ENCODE assay signal across 9 cellular contexts in the genomic region with DNA sequence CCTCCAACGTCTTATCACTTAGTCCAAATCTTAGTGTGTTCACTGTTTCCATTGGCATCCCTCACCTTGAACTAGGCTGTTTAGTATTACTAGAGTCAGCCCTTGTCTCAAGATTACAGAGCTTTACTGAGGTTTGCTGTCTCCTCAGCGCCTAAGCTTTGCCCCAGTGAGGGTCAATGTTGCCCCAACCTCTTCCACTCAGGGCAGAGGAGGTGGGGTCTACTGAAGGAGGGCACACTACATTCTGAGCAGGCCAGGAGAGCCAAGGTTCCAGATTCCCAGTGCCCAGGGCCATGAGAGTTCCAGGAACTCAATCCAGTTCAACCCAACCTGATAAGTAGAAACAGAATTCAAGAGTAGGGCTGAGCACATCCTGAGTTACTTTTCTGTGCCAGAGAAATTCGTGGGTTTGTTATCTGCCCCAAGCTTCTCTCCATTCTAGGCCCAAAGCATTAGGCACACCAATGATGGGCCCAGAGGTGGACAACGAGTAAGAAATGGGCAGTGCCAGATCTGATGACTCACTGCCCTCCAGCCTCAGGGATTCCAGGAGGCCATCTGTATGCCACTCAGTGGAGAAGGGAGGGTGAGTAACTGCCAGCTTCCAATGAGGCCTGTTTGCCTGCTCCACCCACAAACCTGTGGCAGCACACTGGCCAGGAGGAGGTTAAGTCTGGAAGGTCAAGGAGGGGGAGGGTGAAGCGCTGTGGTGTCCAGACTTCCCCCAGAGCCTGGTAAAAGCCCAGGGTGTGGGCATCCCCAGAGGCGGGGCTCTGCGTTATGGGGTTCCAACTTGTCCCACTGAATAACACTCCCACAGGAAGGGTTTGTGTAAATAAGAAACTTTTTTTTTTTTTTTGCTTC. TPM values are rescaled to one million over a fixed set of nuclear protein-coding genes. Genes with fewer than 3 reads are reported as not detected.
A peak's percentile ranks its signal among the peaks of the same experiment; 100 is the strongest.
DNase-seq lines count a peak whose midpoint lies in the region; ATAC-seq, FAIRE-seq and TF ChIP-seq lines count a peak whose summit lies in the region.
"Had no signal": no experiment of that assay in that cellular context is flagged by ENCODE, and none has a peak within 500 bp of the region (broad histone marks: within the 10 kb centered on the region; RNA-seq: fewer than 3 reads in every experiment).

No MANE protein-coding gene starts in this region.

- TF ChIP-seq RAD21 in GM12878 (IDR thresholded peaks at IDR 0.05; ENCODE audit: insufficient read depth, low read depth, low read length), result no peak

- intact Hi-C loops in GM12878 (cut with micrococcal nuclease; ENCODE audit: unreplicated experiment) (no loop called here), testis (cut with DNase I; ENCODE audit: low total_unique reads) (no loop called here)
- intact Hi-C loops in activated T-helper 1 cell treated with anti-CD3 and anti-CD28 coated beads, Interleukin-12 subunit alpha, Interleukin-12 subunit beta, Interleukin-2, Interleukin-4 antibody, amounts not matched to agents 30 ng/mL and 10 ng/mL and 1 ng/mL, durations not matched to agents 14 hours and 24 hours and 36 hours (cut with micrococcal nuclease), result no loop called here

- FAIRE-seq in GM12878 (lab: Jason Lieb, UNC) (no peak), keratinocyte (lab: Jason Lieb, UNC) (peak; percentile 94)
- FAIRE-seq: colon had no signal

- RAD21 ChIA-PET in GM12878 (lab: Charles Lee; ENCODE audit: unreplicated experiment), result interaction anchor here (1.0 kb wide), 1 partner anchor 87 kb away, joined by 3 read pairs; no protein-coding TSS in a partner anchor

- no peaks in the 10 kb centered on the region for H3K9me3 Mint-ChIP-seq in activated T-helper 1 cell treated with anti-CD3 and anti-CD28 coated beads, Interleukin-12 subunit alpha, Interleukin-12 subunit beta, Interleukin-2, Interleukin-4 antibody, amounts not matched to agents 30 ng/mL and 10 ng/mL and 1 ng/mL, durations not matched to agents 14 hours and 24 hours and 36 hours

- H3K27me3 ChIP-seq in GM12878 (replicated peaks in 1 of 2; ENCODE audit: control insufficient read depth in 2 of 2, insufficient read depth in 2 of 2, low read length in 1 of 2) (no peaks in the 10 kb centered on the region), keratinocyte (ENCODE audit: control insufficient read depth, extremely low read depth, insufficient read depth, low read length) (no peaks in the 10 kb centered on the region), testis (no peaks in the 10 kb centered on the region)

- no peaks in the 10 kb centered on the region for H4K20me1 ChIP-seq in GM12878 (ENCODE audit: control insufficient read depth, insufficient read depth)
- peaks cover 2% of the 10 kb centered on the region for H4K20me1 ChIP-seq in keratinocyte (ENCODE audit: control insufficient read depth, extremely low read depth, insufficient read depth, low read length)

- H3K4me2 ChIP-seq in GM12878 (ENCODE audit: control insufficient read depth, insufficient read depth), result no peak overlapping the region
- peak overlapping the region; percentile 62 for H3K4me2 ChIP-seq in keratinocyte (ENCODE audit: control insufficient read depth, extremely low read depth, insufficient read depth, low read depth, low read length)

- no peak for TF ChIP-seq EP300 in GM12878 (IDR thresholded peaks at IDR 0.05; ENCODE audit: borderline replicate concordance in 1 of 2, control insufficient read depth in 1 of 2, low read depth in 2 of 2, low read length in 2 of 2)

- H3K36me3 ChIP-seq in GM12878 (ENCODE audit: control insufficient read depth in 2 of 2, insufficient read depth in 2 of 2, low read length in 1 of 2) (peaks cover 22 to 25% of the 10 kb centered on the region in 2 experiments; a peak in 3 of 4 replicates), keratinocyte (ENCODE audit: control insufficient read depth in 2 of 2, extremely low read depth in 1 of 2, insufficient read depth in 2 of 2, low read length in 2 of 2) (peaks cover 25 to 35% of the 10 kb centered on the region in 2 experiments), testis (ENCODE audit: low read depth, missing control alignments) (no peaks in the 10 kb centered on the region)

- dilution Hi-C loops in keratinocyte (cut with MboI; ENCODE audit: extremely low pct_ligation_motif_present, low sequenced_read_pairs), result loop anchor here (10.0 kb wide), 1 partner anchor 63 kb away; a partner anchor contains a TSS

- ATAC-seq in GM12878 (no peak), HG03108 (IDR thresholded peaks at IDR 0.05; ENCODE audit: unreplicated experiment) (no peak)

- TF ChIP-seq POLR2A in GM12878 (IDR thresholded peaks at IDR 0.05; ENCODE audit: low read depth, low read length) (peak; percentile 13; the same call in 1 of the 2 replicates), testis (IDR thresholded peaks at IDR 0.05) (no peak)

- H3K9me1 ChIP-seq in keratinocyte (ENCODE audit: control insufficient read depth, extremely low read depth, insufficient read depth, low read length), result peaks cover 4% of the 10 kb centered on the region

- no peak overlapping the region for H3K27ac Mint-ChIP-seq in activated T-helper 1 cell treated with anti-CD3 and anti-CD28 coated beads, Interleukin-12 subunit alpha, Interleukin-12 subunit beta, Interleukin-2, Interleukin-4 antibody, amounts not matched to agents 30 ng/mL and 10 ng/mL and 1 ng/mL, durations not matched to agents 14 hours and 24 hours and 36 hours

- no peak overlapping the region for H3K4me3 Mint-ChIP-seq in activated T-helper 1 cell treated with anti-CD3 and anti-CD28 coated beads, Interleukin-12 subunit alpha, Interleukin-12 subunit beta, Interleukin-2, Interleukin-4 antibody, amounts not matched to agents 30 ng/mL and 10 ng/mL and 1 ng/mL, durations not matched to agents 14 hours and 24 hours and 36 hours

- POLR2A ChIA-PET in GM12878 (lab: Charles Lee), result interaction anchor here (0.5 to 1.2 kb wide), 5 partner anchors 8 to 173 kb away, joined by 3 to 7 read pairs (median 3); a partner anchor contains a TSS

- H3K4me3 ChIP-seq in GM12878 (no peak overlapping the region), keratinocyte (ENCODE audit: control insufficient read depth in 2 of 3, extremely low read depth in 1 of 3, insufficient read depth in 2 of 3, low read depth in 1 of 3, low read length in 3 of 3) (no peak overlapping the region), testis (no peak overlapping the region)

- in situ Hi-C loops in GM12878 (cut with MboI), result no loop called here

- peaks cover 30% of the 10 kb centered on the region for H3K27me3 Mint-ChIP-seq in activated T-helper 1 cell treated with anti-CD3 and anti-CD28 coated beads, Interleukin-12 subunit alpha, Interleukin-12 subunit beta, Interleukin-2, Interleukin-4 antibody, amounts not matched to agents 30 ng/mL and 10 ng/mL and 1 ng/mL, durations not matched to agents 14 hours and 24 hours and 36 hours (ENCODE audit: insufficient read depth)

- TF ChIP-seq CTCF in GM12878 (IDR thresholded peaks at IDR 0.05 in 2 of 3, conservative IDR thresholded peaks at IDR 0.05 in 1 of 3; ENCODE audit: control insufficient read depth in 2 of 3, extremely low read depth in 1 of 3, insufficient read depth in 1 of 3, low read depth in 3 of 3, low read length in 3 of 3), result no peak
- TF ChIP-seq CTCF in keratinocyte (optimal IDR thresholded peaks at IDR 0.05 in 1 of 3, IDR thresholded peaks at IDR 0.05 in 1 of 3, conservative IDR thresholded peaks at IDR 0.05 in 1 of 3; ENCODE audit: extremely low read depth in 1 of 3, insufficient read depth in 2 of 3, low read length in 3 of 3), result no peak
- no peak for TF ChIP-seq CTCF in testis (IDR thresholded peaks at IDR 0.05)
- no peak for TF ChIP-seq CTCF in GM10266 (IDR thresholded peaks at IDR 0.05; ENCODE audit: control insufficient read depth, insufficient read depth, low read depth, missing control alignments)

- peaks cover 8% of the 10 kb centered on the region for H3K36me3 Mint-ChIP-seq in activated T-helper 1 cell treated with anti-CD3 and anti-CD28 coated beads, Interleukin-12 subunit alpha, Interleukin-12 subunit beta, Interleukin-2, Interleukin-4 antibody, amounts not matched to agents 30 ng/mL and 10 ng/mL and 1 ng/mL, durations not matched to agents 14 hours and 24 hours and 36 hours (ENCODE audit: low read depth)

- no TSS peak for BruUV-seq in GM12878 (replicated peaks; lab: Mats Ljungman, UMichigan)

- H3K9ac ChIP-seq in GM12878 (ENCODE audit: control insufficient read depth, insufficient read depth, low read length) (no peak overlapping the region), keratinocyte (ENCODE audit: control insufficient read depth, extremely low read depth, insufficient read depth, low read length) (no peak overlapping the region)

- H3K27ac ChIP-seq in GM12878 (ENCODE audit: control insufficient read depth, insufficient read depth) (no peak overlapping the region; the same call in 1 of the 2 replicates), keratinocyte (ENCODE audit: control insufficient read depth, insufficient read depth, low read length) (peak overlapping the region; percentile 3), testis (peak overlapping the region; percentile 47 to 74)

- H3K4me1 ChIP-seq in GM12878 (ENCODE audit: control insufficient read depth, insufficient read depth, low read length), result peaks cover 3% of the 10 kb centered on the region; the same call in 1 of the 2 replicates
- H3K4me1 ChIP-seq in keratinocyte (ENCODE audit: control insufficient read depth, extremely low read depth, insufficient read depth, low read length), result peaks cover 29% of the 10 kb centered on the region
- peaks cover 51% of the 10 kb centered on the region for H3K4me1 ChIP-seq in testis

- SMC1A ChIA-PET in GM12878 (lab: Charles Lee; ENCODE audit: uncharacterized antibody, unreplicated experiment), result interaction anchor here (1.3 kb wide), 1 partner anchor 81 kb away, joined by 3 read pairs; no protein-coding TSS in a partner anchor

- DNase-seq in HPDE6-E6E7 (ENCODE audit: extremely low spot score), result peak; percentile 98
- DNase-seq in GM12878 (ENCODE audit: low read depth, low spot score), result no peak
- no peak for DNase-seq in keratinocyte (ENCODE audit: low read depth, low spot score)
- no peak for DNase-seq in testis
- DNase-seq in activated T-helper 1 cell treated with anti-CD3 and anti-CD28 coated beads, Interleukin-12 subunit alpha, Interleukin-12 subunit beta, Interleukin-2, Interleukin-4 antibody, amounts not matched to agents 30 ng/mL and 10 ng/mL and 1 ng/mL, durations not matched to agents 14 hours and 24 hours and 36 hours (ENCODE audit: low spot score), result no peak
- no peak for DNase-seq in GM10266 (ENCODE audit: extremely low spot score)
- DNase-seq in retina, result no peak

- 66% methylated on average over 7 of the region's 7 CpGs for WGBS in GM12878 (ENCODE audit: insufficient coverage, insufficient replicate concordance, low lambda C conversion rate, missing lambda C conversion rate)
- WGBS in testis, 2 donors, result 34 to 39% methylated on average over 7 of the region's 7 CpGs

- H3K9me3 ChIP-seq in GM12878 (replicated peaks; ENCODE audit: control insufficient read depth, insufficient read depth, low read length) (no peaks in the 10 kb centered on the region), keratinocyte (ENCODE audit: control insufficient read depth, low read depth, low read length) (no peaks in the 10 kb centered on the region), testis (no peaks in the 10 kb centered on the region)

- H2AFZ ChIP-seq in GM12878 (ENCODE audit: control insufficient read depth, low read depth, low read length) (no peak overlapping the region), keratinocyte (ENCODE audit: control insufficient read depth, low read length) (no peak overlapping the region)

- no peaks in the 10 kb centered on the region for H3K79me2 ChIP-seq in GM12878 (ENCODE audit: control insufficient read depth, insufficient read depth, low read length)
- no peaks in the 10 kb centered on the region for H3K79me2 ChIP-seq in keratinocyte (ENCODE audit: control insufficient read depth, insufficient read depth, low read length)

- peaks cover 16% of the 10 kb centered on the region for H3K4me1 Mint-ChIP-seq in activated T-helper 1 cell treated with anti-CD3 and anti-CD28 coated beads, Interleukin-12 subunit alpha, Interleukin-12 subunit beta, Interleukin-2, Interleukin-4 antibody, amounts not matched to agents 30 ng/mL and 10 ng/mL and 1 ng/mL, durations not matched to agents 14 hours and 24 hours and 36 hours (ENCODE audit: low read depth)

- CTCF ChIA-PET in GM12878 (lab: Yijun Ruan, JAX), result interaction anchor here (0.7 kb wide), 1 partner anchor 10 kb away, joined by 3 read pairs; a partner anchor contains a TSS

RNA-seq across cellular contexts. Expression of a gene that starts 8.2 kb away (rescaled TPM):
- 44.1 and 46.6 TPM in 2 replicates for total RNA-seq in GM12878 (2013; cell fraction: nucleolus; rRNA removed)
- total RNA-seq in GM12878 (2014; rRNA removed), result 6.0 and 6.8 TPM in 2 replicates
- total RNA-seq in GM12878 (2014; rRNA removed; fragmentation: Illumina TruSeq; extraction: Trizol), result 3.8 and 4.7 TPM in 2 replicates
- 7.7 and 9.1 TPM in 2 replicates for total RNA-seq in GM12878 (2021)
- 8.9 TPM for polyA plus RNA-seq in GM12878 (2011; ENCODE audit: low read depth)
- polyA plus RNA-seq in GM12878 (2011; rRNA removed), result 12.4 and 14.4 TPM in 2 replicates
- polyA plus RNA-seq in GM12878 (2011; cell fraction: cytosol; rRNA removed), result 17.1 and 21.5 TPM in 2 replicates
- polyA plus RNA-seq in GM12878 (2011; cell fraction: nucleus; rRNA removed), result 71.5 and 76.2 TPM in 2 replicates
- polyA plus RNA-seq in GM12878 (2012), result 15.4 and 17.1 TPM in 2 replicates
- polyA plus RNA-seq in GM12878 (2014; fragmentation: Illumina TruSeq; extraction: Trizol), result 5.8 and 8.8 TPM in 2 replicates
- polyA plus RNA-seq in GM12878 (2014; fragmentation: Nextera tagmentation; extraction: Ambion mirVana), result 1 to 10 TPM; 1.2 to 1.8 TPM
- polyA plus RNA-seq in GM12878 (2014; rRNA removed), result 11.3 and 12.5 TPM in 2 replicates
- 10 to 100 TPM; 11.3 to 11.9 TPM for polyA plus RNA-seq in GM12878 (2016; fragmentation: Nextera tagmentation; extraction: Ambion mirVana)
- 5.3 and 8.6 TPM in 2 replicates for polyA minus RNA-seq in GM12878 (2011; rRNA and poly(A)+ RNA removed)
- polyA minus RNA-seq in GM12878 (2011; cell fraction: cytosol; rRNA and poly(A)+ RNA removed), result 2.8 and 4.8 TPM in 2 replicates
- polyA minus RNA-seq in GM12878 (2011; cell fraction: nucleus; rRNA and poly(A)+ RNA removed), result 14.5 and 16.8 TPM in 2 replicates
- polyA plus RNA-seq in keratinocyte, result 13.5 to 17.8 TPM (median 14.5 TPM) in 3 replicates
- 6.1 TPM for polyA plus RNA-seq in keratinocyte (2011; ENCODE audit: low read depth)
- polyA plus RNA-seq in keratinocyte (2011; cell fraction: cytosol; rRNA removed), result 7.8 and 11.8 TPM in 2 replicates
- polyA plus RNA-seq in keratinocyte (2011; cell fraction: nucleus; rRNA removed), result 58.1 and 66.0 TPM in 2 replicates
- polyA plus RNA-seq in keratinocyte (2012; ENCODE audit: low replicate concordance), result 17.2 and 18.2 TPM in 2 replicates
- 9.2 to 20.5 TPM (median 9.6 TPM) in 3 replicates for polyA minus RNA-seq in keratinocyte
- 6.7 TPM for polyA minus RNA-seq in keratinocyte (2011; cell fraction: cytosol; rRNA and poly(A)+ RNA removed)
- 9.0 and 10.3 TPM in 2 replicates for polyA minus RNA-seq in keratinocyte (2011; cell fraction: nucleus; rRNA and poly(A)+ RNA removed)
- total RNA-seq in testis, result 10 to 100 TPM; 50.4 to 57.5 TPM
- 30.6 TPM for polyA plus RNA-seq in testis (ENCODE audit: insufficient read depth, low read depth, low replicate concordance)
- total RNA-seq in activated T-helper 1 cell treated with anti-CD3 and anti-CD28 coated beads, Interleukin-12 subunit alpha, Interleukin-12 subunit beta, Interleukin-2, Interleukin-4 antibody, amounts not matched to agents 30 ng/mL and 10 ng/mL and 1 ng/mL, durations not matched to agents 14 hours and 24 hours and 36 hours, result 9.1 and 11.6 TPM in 2 replicates

RNA-seq across cellular contexts. Expression of a gene that starts 9.5 kb away (rescaled TPM):
- 39.3 and 53.5 TPM in 2 replicates for total RNA-seq in GM12878 (2013; cell fraction: nucleolus; rRNA removed)
- total RNA-seq in GM12878 (2014; rRNA removed) (15.8 and 22.3 TPM in 2 replicates), GM12878 (2014; rRNA removed; fragmentation: Illumina TruSeq; extraction: Trizol) (7.0 and 7.8 TPM in 2 replicates), GM12878 (2021) (35.5 and 38.0 TPM in 2 replicates), testis (10 to 100 TPM; 65.8 to 67.3 TPM)
- polyA plus RNA-seq in GM12878 (2011; ENCODE audit: low read depth), result 6.9 TPM
- polyA plus RNA-seq in GM12878 (2011; rRNA removed) (4.0 and 14.0 TPM in 2 replicates), GM12878 (2014; fragmentation: Illumina TruSeq; extraction: Trizol) (1.5 and 3.9 TPM in 2 replicates), GM12878 (2014; fragmentation: Nextera tagmentation; extraction: Ambion mirVana) (1 to 10 TPM in 1 of 2 experiments, under 1 TPM in 1; 0.31 to 2.1 TPM), GM12878 (2014; rRNA removed) (29.5 and 31.3 TPM in 2 replicates), GM12878 (2016; fragmentation: Nextera tagmentation; extraction: Ambion mirVana) (10 to 100 TPM; 10.3 to 11.8 TPM), keratinocyte (3.1 to 10.7 TPM (median 4.9 TPM) in 3 replicates), testis (ENCODE audit: insufficient read depth, low read depth, low replicate concordance) (42.8 TPM)
- polyA plus RNA-seq in GM12878 (2011; cell fraction: cytosol; rRNA removed), result 18.7 and 28.9 TPM in 2 replicates
- 87.8 and 125 TPM in 2 replicates for polyA plus RNA-seq in GM12878 (2011; cell fraction: nucleus; rRNA removed)
- polyA plus RNA-seq in GM12878 (2012), result 26.0 and 33.7 TPM in 2 replicates
- polyA minus RNA-seq in GM12878 (2011; rRNA and poly(A)+ RNA removed), result 4.8 and 17.2 TPM in 2 replicates
- polyA minus RNA-seq in GM12878 (2011; cell fraction: cytosol; rRNA and poly(A)+ RNA removed), result 17.5 and 20.7 TPM in 2 replicates
- polyA minus RNA-seq in GM12878 (2011; cell fraction: nucleus; rRNA and poly(A)+ RNA removed), result 15.4 and 25.4 TPM in 2 replicates
- 11.6 TPM for polyA plus RNA-seq in keratinocyte (2011; ENCODE audit: low read depth)
- polyA plus RNA-seq in keratinocyte (2011; cell fraction: cytosol; rRNA removed), result 2.5 and 7.9 TPM in 2 replicates
- 13.2 and 20.7 TPM in 2 replicates for polyA plus RNA-seq in keratinocyte (2011; cell fraction: nucleus; rRNA removed)
- polyA plus RNA-seq in keratinocyte (2012; ENCODE audit: low replicate concordance), result 10.7 and 25.0 TPM in 2 replicates
- 2.9 to 4.3 TPM (median 3.1 TPM) in 3 replicates for polyA minus RNA-seq in keratinocyte
- 17.3 TPM for polyA minus RNA-seq in keratinocyte (2011; cell fraction: cytosol; rRNA and poly(A)+ RNA removed)
- polyA minus RNA-seq in keratinocyte (2011; cell fraction: nucleus; rRNA and poly(A)+ RNA removed), result 13.1 and 17.9 TPM in 2 replicates
- total RNA-seq in activated T-helper 1 cell treated with anti-CD3 and anti-CD28 coated beads, Interleukin-12 subunit alpha, Interleukin-12 subunit beta, Interleukin-2, Interleukin-4 antibody, amounts not matched to agents 30 ng/mL and 10 ng/mL and 1 ng/mL, durations not matched to agents 14 hours and 24 hours and 36 hours, result 0.52 and 0.76 TPM in 2 replicates

RNA-seq across cellular contexts. Expression of a gene that starts 14.3 kb away (rescaled TPM):
- total RNA-seq in GM12878 (2013; cell fraction: nucleolus; rRNA removed), result 7.4 TPM in 2 replicates
- total RNA-seq in GM12878 (2014; rRNA removed), result 25.2 and 34.2 TPM in 2 replicates
- total RNA-seq in GM12878 (2014; rRNA removed; fragmentation: Illumina TruSeq; extraction: Trizol), result 1.7 and 2.3 TPM in 2 replicates
- 54.0 and 61.3 TPM in 2 replicates for total RNA-seq in GM12878 (2021)
- polyA plus RNA-seq in GM12878 (2011; ENCODE audit: low read depth), result 6.0 TPM
- polyA plus RNA-seq in GM12878 (2011; rRNA removed), result 1.7 and 2.6 TPM in 2 replicates
- polyA plus RNA-seq in GM12878 (2011; cell fraction: cytosol; rRNA removed), result 7.5 and 12.9 TPM in 2 replicates
- polyA plus RNA-seq in GM12878 (2011; cell fraction: nucleus; rRNA removed), result 18.7 and 23.8 TPM in 2 replicates
- polyA plus RNA-seq in GM12878 (2012), result 20.8 and 43.4 TPM in 2 replicates
- 0.22 and 0.82 TPM in 2 replicates for polyA plus RNA-seq in GM12878 (2014; fragmentation: Illumina TruSeq; extraction: Trizol)
- under 1 TPM; 0.05 to 0.27 TPM for polyA plus RNA-seq in GM12878 (2014; fragmentation: Nextera tagmentation; extraction: Ambion mirVana)
- 21.0 and 30.9 TPM in 2 replicates for polyA plus RNA-seq in GM12878 (2014; rRNA removed)
- 10 to 100 TPM; 60.3 to 63.6 TPM for polyA plus RNA-seq in GM12878 (2016; fragmentation: Nextera tagmentation; extraction: Ambion mirVana)
- 2.6 and 3.8 TPM in 2 replicates for polyA minus RNA-seq in GM12878 (2011; rRNA and poly(A)+ RNA removed)
- 7.2 and 10.8 TPM in 2 replicates for polyA minus RNA-seq in GM12878 (2011; cell fraction: cytosol; rRNA and poly(A)+ RNA removed)
- polyA minus RNA-seq in GM12878 (2011; cell fraction: nucleus; rRNA and poly(A)+ RNA removed), result 7.9 and 15.9 TPM in 2 replicates
- 0.02 to 0.05 TPM (median 0.03 TPM) in 3 replicates for polyA plus RNA-seq in keratinocyte
- polyA plus RNA-seq in keratinocyte (2011; ENCODE audit: low read depth), result not detected
- polyA plus RNA-seq in keratinocyte (2011; cell fraction: cytosol; rRNA removed), result not detected in 2 replicates
- polyA plus RNA-seq in keratinocyte (2011; cell fraction: nucleus; rRNA removed), result 0.17 and 0.27 TPM in 2 replicates
- 0.18 TPM in 1 of 2 replicates, not detected in the other for polyA plus RNA-seq in keratinocyte (2012; ENCODE audit: low replicate concordance)
- polyA minus RNA-seq in keratinocyte, result 0.20 TPM in 1 of 3 replicates, not detected in the others
- polyA minus RNA-seq in keratinocyte (2011; cell fraction: cytosol; rRNA and poly(A)+ RNA removed), result not detected
- not detected in 2 replicates for polyA minus RNA-seq in keratinocyte (2011; cell fraction: nucleus; rRNA and poly(A)+ RNA removed)
- 10 to 100 TPM in 1 of 2 donors, 1 to 10 TPM in 1; 9.8 to 14.3 TPM for total RNA-seq in testis
- polyA plus RNA-seq in testis (ENCODE audit: insufficient read depth, low read depth, low replicate concordance), result 2.9 TPM
- total RNA-seq in activated T-helper 1 cell treated with anti-CD3 and anti-CD28 coated beads, Interleukin-12 subunit alpha, Interleukin-12 subunit beta, Interleukin-2, Interleukin-4 antibody, amounts not matched to agents 30 ng/mL and 10 ng/mL and 1 ng/mL, durations not matched to agents 14 hours and 24 hours and 36 hours, result 0.15 and 0.21 TPM in 2 replicates

RNA-seq across cellular contexts. Expression of a gene that starts 15.0 kb away (rescaled TPM):
- 57.8 and 68.0 TPM in 2 replicates for total RNA-seq in GM12878 (2013; cell fraction: nucleolus; rRNA removed)
- total RNA-seq in GM12878 (2014; rRNA removed) (11.1 and 12.9 TPM in 2 replicates), GM12878 (2014; rRNA removed; fragmentation: Illumina TruSeq; extraction: Trizol) (7.4 and 8.0 TPM in 2 replicates), GM12878 (2021) (26.0 and 29.9 TPM in 2 replicates), testis (10 to 100 TPM in 1 of 2 donors, 1 to 10 TPM in 1; 9.0 to 10.3 TPM)
- 10.6 TPM for polyA plus RNA-seq in GM12878 (2011; ENCODE audit: low read depth)
- polyA plus RNA-seq in GM12878 (2011; rRNA removed) (10.2 and 19.6 TPM in 2 replicates), GM12878 (2014; fragmentation: Illumina TruSeq; extraction: Trizol) (10.6 and 14.1 TPM in 2 replicates), GM12878 (2014; fragmentation: Nextera tagmentation; extraction: Ambion mirVana) (1 to 10 TPM in 1 of 2 experiments, under 1 TPM in 1; 0.95 to 1.9 TPM), GM12878 (2014; rRNA removed) (22.0 and 26.6 TPM in 2 replicates), GM12878 (2016; fragmentation: Nextera tagmentation; extraction: Ambion mirVana) (1 to 10 TPM; 2.5 to 2.7 TPM), keratinocyte (0.46 to 2.0 TPM (median 0.71 TPM) in 3 replicates), testis (ENCODE audit: insufficient read depth, low read depth, low replicate concordance) (6.0 TPM)
- 26.2 and 27.3 TPM in 2 replicates for polyA plus RNA-seq in GM12878 (2011; cell fraction: cytosol; rRNA removed)
- polyA plus RNA-seq in GM12878 (2011; cell fraction: nucleus; rRNA removed), result 194 and 207 TPM in 2 replicates
- 22.3 and 24.4 TPM in 2 replicates for polyA plus RNA-seq in GM12878 (2012)
- 12.7 and 16.8 TPM in 2 replicates for polyA minus RNA-seq in GM12878 (2011; rRNA and poly(A)+ RNA removed)
- 11.6 and 12.4 TPM in 2 replicates for polyA minus RNA-seq in GM12878 (2011; cell fraction: cytosol; rRNA and poly(A)+ RNA removed)
- 20.2 and 29.2 TPM in 2 replicates for polyA minus RNA-seq in GM12878 (2011; cell fraction: nucleus; rRNA and poly(A)+ RNA removed)
- 0.26 TPM for polyA plus RNA-seq in keratinocyte (2011; ENCODE audit: low read depth)
- 0.23 and 0.34 TPM in 2 replicates for polyA plus RNA-seq in keratinocyte (2011; cell fraction: cytosol; rRNA removed)
- polyA plus RNA-seq in keratinocyte (2011; cell fraction: nucleus; rRNA removed), result 3.2 and 3.7 TPM in 2 replicates
- polyA plus RNA-seq in keratinocyte (2012; ENCODE audit: low replicate concordance), result 0.24 and 1.7 TPM in 2 replicates
- polyA minus RNA-seq in keratinocyte, result 0.76 to 3.8 TPM (median 1.1 TPM) in 3 replicates
- not detected for polyA minus RNA-seq in keratinocyte (2011; cell fraction: cytosol; rRNA and poly(A)+ RNA removed)
- 1.8 and 2.3 TPM in 2 replicates for polyA minus RNA-seq in keratinocyte (2011; cell fraction: nucleus; rRNA and poly(A)+ RNA removed)
- 1.8 and 2.2 TPM in 2 replicates for total RNA-seq in activated T-helper 1 cell treated with anti-CD3 and anti-CD28 coated beads, Interleukin-12 subunit alpha, Interleukin-12 subunit beta, Interleukin-2, Interleukin-4 antibody, amounts not matched to agents 30 ng/mL and 10 ng/mL and 1 ng/mL, durations not matched to agents 14 hours and 24 hours and 36 hours

RNA-seq across cellular contexts. Expression of a gene that starts 57.8 kb away (rescaled TPM):
- total RNA-seq in GM12878 (2013; cell fraction: nucleolus; rRNA removed), result 26.5 and 30.5 TPM in 2 replicates
- total RNA-seq in GM12878 (2014; rRNA removed) (103 and 115 TPM in 2 replicates), GM12878 (2014; rRNA removed; fragmentation: Illumina TruSeq; extraction: Trizol) (58.3 and 69.9 TPM in 2 replicates), GM12878 (2021) (120 and 126 TPM in 2 replicates), testis (100 to 1,000 TPM; 209 to 265 TPM)
- polyA plus RNA-seq in GM12878 (2011; ENCODE audit: low read depth), result 28.3 TPM
- polyA plus RNA-seq in GM12878 (2011; rRNA removed) (25.8 and 43.3 TPM in 2 replicates), GM12878 (2014; fragmentation: Illumina TruSeq; extraction: Trizol) (66.1 and 121 TPM in 2 replicates), GM12878 (2014; fragmentation: Nextera tagmentation; extraction: Ambion mirVana) (10 to 100 TPM; 40.0 to 40.3 TPM), GM12878 (2014; rRNA removed) (100.0 and 110 TPM in 2 replicates), GM12878 (2016; fragmentation: Nextera tagmentation; extraction: Ambion mirVana) (100 to 1,000 TPM; 216 to 256 TPM), keratinocyte (35.1 to 141 TPM (median 54.8 TPM) in 3 replicates), testis (ENCODE audit: insufficient read depth, low read depth, low replicate concordance) (411 TPM)
- 142 and 147 TPM in 2 replicates for polyA plus RNA-seq in GM12878 (2011; cell fraction: cytosol; rRNA removed)
- 149 and 194 TPM in 2 replicates for polyA plus RNA-seq in GM12878 (2011; cell fraction: nucleus; rRNA removed)
- polyA plus RNA-seq in GM12878 (2012), result 57.3 and 80.6 TPM in 2 replicates
- polyA minus RNA-seq in GM12878 (2011; rRNA and poly(A)+ RNA removed), result 77.2 and 106 TPM in 2 replicates
- 46.4 and 58.0 TPM in 2 replicates for polyA minus RNA-seq in GM12878 (2011; cell fraction: cytosol; rRNA and poly(A)+ RNA removed)
- polyA minus RNA-seq in GM12878 (2011; cell fraction: nucleus; rRNA and poly(A)+ RNA removed), result 31.6 and 58.6 TPM in 2 replicates
- 84.2 TPM for polyA plus RNA-seq in keratinocyte (2011; ENCODE audit: low read depth)
- polyA plus RNA-seq in keratinocyte (2011; cell fraction: cytosol; rRNA removed), result 79.1 and 107 TPM in 2 replicates
- 67.6 and 72.9 TPM in 2 replicates for polyA plus RNA-seq in keratinocyte (2011; cell fraction: nucleus; rRNA removed)
- polyA plus RNA-seq in keratinocyte (2012; ENCODE audit: low replicate concordance), result 72.9 and 123 TPM in 2 replicates
- 78.6 to 249 TPM (median 96.2 TPM) in 3 replicates for polyA minus RNA-seq in keratinocyte
- 81.0 TPM for polyA minus RNA-seq in keratinocyte (2011; cell fraction: cytosol; rRNA and poly(A)+ RNA removed)
- 24.6 and 31.1 TPM in 2 replicates for polyA minus RNA-seq in keratinocyte (2011; cell fraction: nucleus; rRNA and poly(A)+ RNA removed)
- 90.0 and 95.2 TPM in 2 replicates for total RNA-seq in activated T-helper 1 cell treated with anti-CD3 and anti-CD28 coated beads, Interleukin-12 subunit alpha, Interleukin-12 subunit beta, Interleukin-2, Interleukin-4 antibody, amounts not matched to agents 30 ng/mL and 10 ng/mL and 1 ng/mL, durations not matched to agents 14 hours and 24 hours and 36 hours
